Comparison of ENCODE assay signal across 13 cellular contexts in the genomic region with DNA sequence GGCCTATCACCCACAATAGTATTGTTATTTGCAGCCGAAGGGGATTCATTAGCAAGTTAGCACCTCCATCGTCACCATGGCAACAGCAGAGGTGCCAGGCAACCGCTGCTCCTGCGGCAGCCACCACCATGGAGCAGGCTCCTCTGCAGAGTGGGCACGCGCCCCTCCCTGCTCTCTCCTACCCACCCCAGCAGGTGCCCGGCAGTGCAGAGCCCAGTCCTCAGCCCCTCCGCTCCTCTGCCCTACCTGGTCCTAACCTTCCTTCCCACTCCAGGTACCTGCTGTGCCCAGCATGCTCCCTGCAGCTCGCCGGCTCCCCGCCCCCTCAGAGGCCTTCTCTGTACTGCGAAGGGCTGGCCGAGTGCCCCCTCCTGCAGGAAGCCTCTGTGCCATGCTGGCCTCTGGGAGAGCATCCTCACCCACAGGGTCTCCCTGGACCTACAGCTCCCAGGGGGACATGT. TPM values are rescaled to one million over a fixed set of nuclear protein-coding genes. Genes with fewer than 3 reads are reported as not detected.
DNase-seq lines count a peak whose midpoint lies in the region; ATAC-seq and TF ChIP-seq lines count a peak whose summit lies in the region.
"Had no signal": no experiment of that assay in that cellular context is flagged by ENCODE, and none has a peak within 500 bp of the region (broad histone marks: within the 10 kb centered on the region; RNA-seq: fewer than 3 reads in every experiment).

No MANE protein-coding gene starts in this region.

- H3K4me3 ChIP-seq in right atrium auricular region (no peak overlapping the region), RWPE2 (ENCODE audit: severe bottlenecking) (no peak overlapping the region)

- H3K27ac Mint-ChIP-seq in immature natural killer cell: peak overlapping the region in 5 of 6 donors; percentile 39 to 81 (median 68)

- H3K9me3 ChIP-seq in right atrium auricular region (no peaks in the 10 kb centered on the region), RWPE2 (ENCODE audit: severe bottlenecking) (no peaks in the 10 kb centered on the region)

- H3K4me1 ChIP-seq in right atrium auricular region (peaks cover 0 to 74% of the 10 kb centered on the region in 2 donors), RWPE2 (ENCODE audit: insufficient read depth, poor library complexity, severe bottlenecking) (no peaks in the 10 kb centered on the region)

- intact Hi-C loops in left ventricle myocardium superior (cut with micrococcal nuclease): no loop called here

- H3K4me1 Mint-ChIP-seq in immature natural killer cell: peaks cover 0 to 31% of the 10 kb centered on the region in 2 donors

- peak overlapping the region in 2 of 5 donors; percentile 49 to 61 for H3K4me3 Mint-ChIP-seq in immature natural killer cell

- H3K36me3 ChIP-seq in right atrium auricular region: peaks cover 12% of the 10 kb centered on the region
- H3K36me3 ChIP-seq in RWPE2 (ENCODE audit: low read depth): no peaks in the 10 kb centered on the region

- TF ChIP-seq CTCF in right atrium auricular region (IDR thresholded peaks at IDR 0.05) (no peak), RWPE2 (IDR thresholded peaks at IDR 0.05; ENCODE audit: poor library complexity, severe bottlenecking) (no peak)

- H3K36me3 Mint-ChIP-seq in immature natural killer cell: no peaks in the 10 kb centered on the region

- H3K27ac ChIP-seq in right atrium auricular region (peak overlapping the region in 1 of 2 donors; percentile 53), RWPE2 (ENCODE audit: poor library complexity, severe bottlenecking) (no peak overlapping the region)

- no peak for ATAC-seq in left ventricle myocardium superior
- ATAC-seq in RWPE2 (ENCODE audit: low read depth): no peak
- ATAC-seq in HG03196 (IDR thresholded peaks at IDR 0.05; ENCODE audit: unreplicated experiment): no peak
- no peak for ATAC-seq in HG03457 (IDR thresholded peaks at IDR 0.05; ENCODE audit: unreplicated experiment)
- ATAC-seq: Panc1 had no signal

- H3K27me3 ChIP-seq in right atrium auricular region: no peaks in the 10 kb centered on the region
- peaks cover 12% of the 10 kb centered on the region for H3K27me3 ChIP-seq in RWPE2 (ENCODE audit: insufficient read depth, poor library complexity, severe bottlenecking)

- H3K9me3 Mint-ChIP-seq in immature natural killer cell: no peaks in the 10 kb centered on the region

- peaks cover 19 to 38% (median 27%) of the 10 kb centered on the region in 3 donors for H3K27me3 Mint-ChIP-seq in immature natural killer cell (ENCODE audit: low read depth in 3 of 3)

- DNase-seq in left ventricle myocardium superior (peak; percentile 32), right atrium auricular region (ENCODE audit: low spot score) (no peak), RWPE2 (ENCODE audit: low spot score) (peak; percentile 69), immature natural killer cell (peak; percentile 77 to 85 (median 78)), NOMO-1 treated with DMSO at 0.1 percent for 48 hours (lab: John Stamatoyannopoulos, UW; ENCODE audit: unreplicated experiment) (no peak), NOMO-1 (lab: John Stamatoyannopoulos, UW; ENCODE audit: unreplicated experiment in 2 of 2) (no peak)
- DNase-seq: activated CD4-positive, CD25-positive, alpha-beta regulatory T cell; amniotic stem cell; stimulated activated CD4-positive, alpha-beta T cell treated with anti-CD3 and anti-CD28 coated beads, Interleukin-1b, Interleukin-23, amount 100 ng/mL, for 48 hours; trophoblast cell had no signal

RNA-seq across cellular contexts. Expression of gene DUSP8, which starts 3.6 kb away (rescaled TPM):
- 7.7 TPM for total RNA-seq in left ventricle myocardium superior
- total RNA-seq in right atrium auricular region: 10 to 100 TPM in 1 of 2 donors, 1 to 10 TPM in 1; 4.4 to 24.5 TPM
- under 1 TPM in 1 of 3 donors, not detected in 2; 0.07 TPM for polyA plus RNA-seq in immature natural killer cell

RNA-seq across cellular contexts. Expression of gene KRTAP5-1, which starts 16.6 kb away (rescaled TPM):
- total RNA-seq in left ventricle myocardium superior (not detected), right atrium auricular region (not detected)
- not detected for polyA plus RNA-seq in immature natural killer cell

RNA-seq across cellular contexts. Expression of gene KRTAP5-2, which starts 29.6 kb away (rescaled TPM):
- total RNA-seq in left ventricle myocardium superior (not detected), right atrium auricular region (not detected)
- not detected for polyA plus RNA-seq in immature natural killer cell

RNA-seq across cellular contexts. Expression of gene KRTAP5-3, which starts 39.8 kb away (rescaled TPM):
- total RNA-seq in left ventricle myocardium superior (not detected), right atrium auricular region (not detected)
- not detected for polyA plus RNA-seq in immature natural killer cell

RNA-seq across cellular contexts. Expression of gene KRTAP5-4, which starts 53.5 kb away (rescaled TPM):
- not detected for total RNA-seq in left ventricle myocardium superior
- total RNA-seq in right atrium auricular region: not detected
- not detected for polyA plus RNA-seq in immature natural killer cell

Comparison
In these comparisons a context has a peak if more than half of its experiments do, and no peak if none do; other contexts are left out.
1. DNase-seq: peak in left ventricle myocardium superior (single experiment), RWPE2 (single experiment) and immature natural killer cell (3 of 3); none in right atrium auricular region (single experiment), NOMO-1 treated with DMSO at 0.1 percent for 48 hours (single experiment) and NOMO-1 (0 of 2).